In genomic region chr12:7716391-7716790, GRCh38 we compare ENCODE assay signal across 1 cellular context.
TF ChIP-seq lines count a peak whose summit lies in the region.

No MANE protein-coding gene starts in this region.

TF ChIP-seq in liver, 16 proteins besides CTCF, POLR2A, EP300 and RAD21 (continued from another document):
- TF ChIP-seq, protein P1, sequence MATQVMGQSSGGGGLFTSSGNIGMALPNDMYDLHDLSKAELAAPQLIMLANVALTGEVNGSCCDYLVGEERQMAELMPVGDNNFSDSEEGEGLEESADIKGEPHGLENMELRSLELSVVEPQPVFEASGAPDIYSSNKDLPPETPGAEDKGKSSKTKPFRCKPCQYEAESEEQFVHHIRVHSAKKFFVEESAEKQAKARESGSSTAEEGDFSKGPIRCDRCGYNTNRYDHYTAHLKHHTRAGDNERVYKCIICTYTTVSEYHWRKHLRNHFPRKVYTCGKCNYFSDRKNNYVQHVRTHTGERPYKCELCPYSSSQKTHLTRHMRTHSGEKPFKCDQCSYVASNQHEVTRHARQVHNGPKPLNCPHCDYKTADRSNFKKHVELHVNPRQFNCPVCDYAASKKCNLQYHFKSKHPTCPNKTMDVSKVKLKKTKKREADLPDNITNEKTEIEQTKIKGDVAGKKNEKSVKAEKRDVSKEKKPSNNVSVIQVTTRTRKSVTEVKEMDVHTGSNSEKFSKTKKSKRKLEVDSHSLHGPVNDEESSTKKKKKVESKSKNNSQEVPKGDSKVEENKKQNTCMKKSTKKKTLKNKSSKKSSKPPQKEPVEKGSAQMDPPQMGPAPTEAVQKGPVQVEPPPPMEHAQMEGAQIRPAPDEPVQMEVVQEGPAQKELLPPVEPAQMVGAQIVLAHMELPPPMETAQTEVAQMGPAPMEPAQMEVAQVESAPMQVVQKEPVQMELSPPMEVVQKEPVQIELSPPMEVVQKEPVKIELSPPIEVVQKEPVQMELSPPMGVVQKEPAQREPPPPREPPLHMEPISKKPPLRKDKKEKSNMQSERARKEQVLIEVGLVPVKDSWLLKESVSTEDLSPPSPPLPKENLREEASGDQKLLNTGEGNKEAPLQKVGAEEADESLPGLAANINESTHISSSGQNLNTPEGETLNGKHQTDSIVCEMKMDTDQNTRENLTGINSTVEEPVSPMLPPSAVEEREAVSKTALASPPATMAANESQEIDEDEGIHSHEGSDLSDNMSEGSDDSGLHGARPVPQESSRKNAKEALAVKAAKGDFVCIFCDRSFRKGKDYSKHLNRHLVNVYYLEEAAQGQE (IDR thresholded peaks at IDR 0.05), result no peak
- TF ChIP-seq MAX (IDR thresholded peaks at IDR 0.05) (no peak), FOXA2 (IDR thresholded peaks at IDR 0.05) (no peak)
